Comparison of ENCODE assay signal across 1 cellular context in the genomic region with DNA sequence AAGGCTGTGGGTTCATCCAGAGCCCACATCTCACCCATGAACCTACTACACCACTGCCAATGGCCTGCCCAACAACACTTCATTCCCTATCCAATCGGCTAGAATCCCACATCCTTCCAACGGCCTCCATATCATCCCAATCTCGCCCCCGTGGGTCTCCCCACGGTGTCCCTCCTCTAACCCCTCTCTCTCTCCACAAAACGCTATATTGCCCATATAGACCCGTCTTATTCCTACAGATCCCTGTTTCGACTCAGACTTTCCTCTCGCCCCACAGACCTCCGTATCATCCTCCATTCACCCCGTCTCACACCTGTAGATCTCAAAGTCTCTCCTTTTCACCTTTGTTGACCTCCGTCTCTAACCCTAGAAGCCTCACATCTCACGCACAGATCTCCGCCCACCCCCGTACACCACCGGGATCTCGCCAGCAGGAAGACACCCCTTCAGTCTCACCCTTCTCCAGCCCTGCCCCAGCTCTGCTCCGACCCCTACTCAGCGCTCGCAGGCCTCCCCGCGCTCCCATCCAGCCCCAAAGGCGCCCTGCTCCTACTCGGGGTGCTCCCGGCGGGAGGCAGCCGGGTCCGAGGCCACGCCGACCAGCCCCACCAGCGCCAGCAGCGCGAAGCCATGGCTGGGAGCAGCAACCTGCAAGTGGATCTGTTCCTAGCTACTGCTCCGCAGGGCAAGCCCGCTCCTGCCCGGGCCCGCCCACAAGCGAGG.
A peak's percentile ranks its signal among the peaks of the same experiment; 100 is the strongest.
TF ChIP-seq lines count a peak whose summit lies in the region.

A gene with protein sequence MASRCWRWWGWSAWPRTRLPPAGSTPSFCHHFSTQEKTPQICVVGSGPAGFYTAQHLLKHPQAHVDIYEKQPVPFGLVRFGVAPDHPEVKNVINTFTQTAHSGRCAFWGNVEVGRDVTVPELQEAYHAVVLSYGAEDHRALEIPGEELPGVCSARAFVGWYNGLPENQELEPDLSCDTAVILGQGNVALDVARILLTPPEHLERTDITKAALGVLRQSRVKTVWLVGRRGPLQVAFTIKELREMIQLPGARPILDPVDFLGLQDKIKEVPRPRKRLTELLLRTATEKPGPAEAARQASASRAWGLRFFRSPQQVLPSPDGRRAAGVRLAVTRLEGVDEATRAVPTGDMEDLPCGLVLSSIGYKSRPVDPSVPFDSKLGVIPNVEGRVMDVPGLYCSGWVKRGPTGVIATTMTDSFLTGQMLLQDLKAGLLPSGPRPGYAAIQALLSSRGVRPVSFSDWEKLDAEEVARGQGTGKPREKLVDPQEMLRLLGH (minus strand): TSS at position 682 of the 723 bp plus-strand sequence. CDS start 50 bp downstream, at position 632.

TF ChIP-seq in HepG2, 621 proteins besides CTCF, POLR2A, EP300 and RAD21 (continued from another document):
- TF ChIP-seq SATB2 (CRISPR knock-in tag; IDR thresholded peaks at IDR 0.05) (peak; percentile 75; the same call in 1 of the 2 replicates), SIN3B (IDR thresholded peaks at IDR 0.05; ENCODE audit: low read length) (no peak), TCF7L2 (IDR thresholded peaks at IDR 0.05; ENCODE audit: low read depth, low read length) (no peak), ZFP62 (CRISPR knock-in tag; IDR thresholded peaks at IDR 0.05) (no peak), NFYC (CRISPR knock-in tag; IDR thresholded peaks at IDR 0.05) (no peak), HNRNPLL (IDR thresholded peaks at IDR 0.05; ENCODE audit: low read depth, low read length, poor library complexity, severe bottlenecking) (peak; percentile 73), ZNF775 (CRISPR knock-in tag; IDR thresholded peaks at IDR 0.05; ENCODE audit: borderline replicate concordance) (no peak), HNF1B (CRISPR knock-in tag; IDR thresholded peaks at IDR 0.05) (no peak; the same call in 1 of the 2 replicates), TAF15 (IDR thresholded peaks at IDR 0.05; ENCODE audit: low read depth, low read length, poor library complexity, severe bottlenecking) (peak; percentile 59), FOXO1 (CRISPR knock-in tag; IDR thresholded peaks at IDR 0.05) (peak; percentile 74; the same call in 1 of the 2 replicates), RXRB (CRISPR knock-in tag; IDR thresholded peaks at IDR 0.05; ENCODE audit: borderline replicate concordance) (peak; percentile 52; the same call in 1 of the 2 replicates), MTA1 (CRISPR knock-in tag; IDR thresholded peaks at IDR 0.05; ENCODE audit: borderline replicate concordance) (peak; percentile 67; the same call in 1 of the 2 replicates), GMEB1 (CRISPR knock-in tag; IDR thresholded peaks at IDR 0.05; ENCODE audit: borderline replicate concordance) (peak; percentile 40), TFDP2 (CRISPR knock-in tag; IDR thresholded peaks at IDR 0.05) (no peak)
- TF ChIP-seq, protein P1, sequence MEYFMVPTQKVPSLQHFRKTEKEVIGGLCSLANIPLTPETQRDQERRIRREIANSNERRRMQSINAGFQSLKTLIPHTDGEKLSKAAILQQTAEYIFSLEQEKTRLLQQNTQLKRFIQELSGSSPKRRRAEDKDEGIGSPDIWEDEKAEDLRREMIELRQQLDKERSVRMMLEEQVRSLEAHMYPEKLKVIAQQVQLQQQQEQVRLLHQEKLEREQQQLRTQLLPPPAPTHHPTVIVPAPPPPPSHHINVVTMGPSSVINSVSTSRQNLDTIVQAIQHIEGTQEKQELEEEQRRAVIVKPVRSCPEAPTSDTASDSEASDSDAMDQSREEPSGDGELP (IDR thresholded peaks at IDR 0.05; ENCODE audit: borderline replicate concordance, low read depth) = no peak; the same call in 1 of the 2 replicates
- TF ChIP-seq, protein P2, sequence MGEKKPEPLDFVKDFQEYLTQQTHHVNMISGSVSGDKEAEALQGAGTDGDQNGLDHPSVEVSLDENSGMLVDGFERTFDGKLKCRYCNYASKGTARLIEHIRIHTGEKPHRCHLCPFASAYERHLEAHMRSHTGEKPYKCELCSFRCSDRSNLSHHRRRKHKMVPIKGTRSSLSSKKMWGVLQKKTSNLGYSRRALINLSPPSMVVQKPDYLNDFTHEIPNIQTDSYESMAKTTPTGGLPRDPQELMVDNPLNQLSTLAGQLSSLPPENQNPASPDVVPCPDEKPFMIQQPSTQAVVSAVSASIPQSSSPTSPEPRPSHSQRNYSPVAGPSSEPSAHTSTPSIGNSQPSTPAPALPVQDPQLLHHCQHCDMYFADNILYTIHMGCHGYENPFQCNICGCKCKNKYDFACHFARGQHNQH (CRISPR knock-in tag; IDR thresholded peaks at IDR 0.05) = peak; percentile 52
